Comparison of ENCODE assay signal across 30 cellular contexts in the genomic region with DNA sequence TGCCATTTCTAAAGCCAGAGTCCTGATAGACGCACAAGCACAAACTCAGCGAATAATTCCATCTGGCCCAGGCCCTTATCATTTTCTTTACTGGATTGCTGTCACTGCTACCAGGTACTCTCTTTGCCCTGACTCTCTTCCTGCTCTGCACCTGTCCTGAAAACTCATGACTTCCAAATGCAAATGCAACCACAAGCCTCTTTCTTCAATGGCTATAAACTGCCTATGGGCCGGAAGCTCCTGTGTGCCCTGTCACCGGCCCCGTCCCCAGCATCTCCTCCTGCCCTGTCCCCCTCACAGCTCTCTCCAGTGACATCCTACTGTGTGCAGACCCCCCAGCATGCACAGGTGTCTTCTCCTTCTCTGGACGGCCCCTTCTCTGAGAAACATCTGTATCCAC.
"Had no signal": no experiment of that assay in that cellular context is flagged by ENCODE, and none has a peak within 500 bp of the region (broad histone marks: within the 10 kb centered on the region; RNA-seq: fewer than 3 reads in every experiment).

No MANE protein-coding gene starts in this region.

- H3K4me1 Mint-ChIP-seq: activated CD4-positive, alpha-beta memory T cell treated with anti-CD3 and anti-CD28 coated beads, Interleukin-2, amount 10 ng/mL, durations not matched to agents 7 days and 5 days; activated T-helper 17 cell treated with anti-CD3 and anti-CD28 coated beads, Interleukin-2, amount 50 U/mL, for 72 hours; brain had no signal

- DNase-seq: activated CD4-positive, alpha-beta memory T cell treated with anti-CD3 and anti-CD28 coated beads, Interleukin-2, amount 10 ng/mL, durations not matched to agents 7 days and 5 days; activated CD4-positive, alpha-beta T cell treated with anti-CD3 and anti-CD28 coated beads for 1 hour; activated CD4-positive, alpha-beta T cell treated with anti-CD3 and anti-CD28 coated beads for 48 hours; activated CD4-positive, CD25-positive, alpha-beta regulatory T cell; activated effector memory CD4-positive, alpha-beta T cell treated with anti-CD3 and anti-CD28 coated beads, Interleukin-2, amount 50 U/mL, for 16 hours; activated naive CD4-positive, alpha-beta T cell treated with anti-CD3 and anti-CD28 coated beads for 36 hours; activated T-cell treated with anti-CD3 and anti-CD28 coated beads, Interleukin-2, amount 50 U/mL, for 1 hour; activated T-cell treated with anti-CD3 and anti-CD28 coated beads, Interleukin-2, amount 50 U/mL, for 72 hours; adrenal gland; anterior cingulate cortex; central memory CD4-positive, alpha-beta T cell; colonic mucosa; Karpas-422; NCI-H1105; NCI-H1417 treated with DMSO at 0.1 percent for 48 hours; NCI-H187 treated with DMSO at 0.1 percent for 48 hours; NCI-H2081; NCI-H2171 treated with DMSO at 0.1 percent for 48 hours; NCI-H2227 treated with DMSO at 0.1 percent for 48 hours; NCI-H446; NCI-H510A treated with DMSO at 0.1 percent for 48 hours; NK-92 treated with Interleukin-12 subunit alpha and Interleukin-12 subunit beta, amount 100 ng/mL, for 24 hours; OCI-M1; Right ventricle myocardium superior; T1000; WERI-Rb-1 had no signal

- FAIRE-seq: bronchial epithelial cell had no signal

- H3K27ac ChIP-seq: adrenal gland, colonic mucosa, WERI-Rb-1 had no signal

- H3K27ac Mint-ChIP-seq: activated CD4-positive, alpha-beta memory T cell treated with anti-CD3 and anti-CD28 coated beads, Interleukin-2, amount 10 ng/mL, durations not matched to agents 7 days and 5 days; activated naive CD4-positive, alpha-beta T cell treated with anti-CD3 and anti-CD28 coated beads for 36 hours; activated naive CD4-positive, alpha-beta T cell treated with anti-CD3 and anti-CD28 coated beads, Interleukin-2, amount 50 U/mL, for 72 hours; activated T-cell treated with anti-CD3 and anti-CD28 coated beads, Interleukin-2, amount 50 U/mL, for 72 hours; activated T-helper 17 cell treated with anti-CD3 and anti-CD28 coated beads, Interleukin-2, amount 50 U/mL, for 72 hours; brain had no signal

- H3K9me3 Mint-ChIP-seq: activated CD4-positive, alpha-beta memory T cell treated with anti-CD3 and anti-CD28 coated beads, Interleukin-2, amount 10 ng/mL, durations not matched to agents 7 days and 5 days; activated naive CD4-positive, alpha-beta T cell treated with anti-CD3 and anti-CD28 coated beads for 36 hours; activated naive CD4-positive, alpha-beta T cell treated with anti-CD3 and anti-CD28 coated beads, Interleukin-2, amount 50 U/mL, for 72 hours; activated T-helper 17 cell treated with anti-CD3 and anti-CD28 coated beads, Interleukin-2, amount 50 U/mL, for 72 hours had no signal

- H3K36me3 Mint-ChIP-seq: activated naive CD4-positive, alpha-beta T cell treated with anti-CD3 and anti-CD28 coated beads, Interleukin-2, amount 50 U/mL, for 72 hours; brain had no signal

- H3K36me3 ChIP-seq: adrenal gland, colonic mucosa, WERI-Rb-1 had no signal

- ATAC-seq: activated naive CD4-positive, alpha-beta T cell treated with anti-CD3 and anti-CD28 coated beads, Interleukin-2, amount 50 U/mL, for 72 hours; activated T-cell treated with anti-CD3 and anti-CD28 coated beads, Interleukin-2, amount 50 U/mL, for 72 hours; activated T-helper 17 cell treated with anti-CD3 and anti-CD28 coated beads, Interleukin-2, amount 50 U/mL, for 72 hours had no signal

- H3K27me3 ChIP-seq: adrenal gland, colonic mucosa had no signal

- H3K27me3 Mint-ChIP-seq: activated CD4-positive, alpha-beta memory T cell treated with anti-CD3 and anti-CD28 coated beads, Interleukin-2, amount 10 ng/mL, durations not matched to agents 7 days and 5 days; activated T-helper 17 cell treated with anti-CD3 and anti-CD28 coated beads, Interleukin-2, amount 50 U/mL, for 72 hours; brain had no signal

- H3K4me3 Mint-ChIP-seq: activated CD4-positive, alpha-beta memory T cell treated with anti-CD3 and anti-CD28 coated beads, Interleukin-2, amount 10 ng/mL, durations not matched to agents 7 days and 5 days; activated naive CD4-positive, alpha-beta T cell treated with anti-CD3 and anti-CD28 coated beads for 36 hours; activated T-cell treated with anti-CD3 and anti-CD28 coated beads, Interleukin-2, amount 50 U/mL, for 72 hours; activated T-helper 17 cell treated with anti-CD3 and anti-CD28 coated beads, Interleukin-2, amount 50 U/mL, for 72 hours; brain had no signal

- H3K4me1 ChIP-seq: adrenal gland, colonic mucosa had no signal

- H3K4me3 ChIP-seq: adrenal gland, colonic mucosa had no signal

- H3K9me3 ChIP-seq: adrenal gland, colonic mucosa had no signal
